ENCODE assay signal across 8 cellular contexts in the genomic region with DNA sequence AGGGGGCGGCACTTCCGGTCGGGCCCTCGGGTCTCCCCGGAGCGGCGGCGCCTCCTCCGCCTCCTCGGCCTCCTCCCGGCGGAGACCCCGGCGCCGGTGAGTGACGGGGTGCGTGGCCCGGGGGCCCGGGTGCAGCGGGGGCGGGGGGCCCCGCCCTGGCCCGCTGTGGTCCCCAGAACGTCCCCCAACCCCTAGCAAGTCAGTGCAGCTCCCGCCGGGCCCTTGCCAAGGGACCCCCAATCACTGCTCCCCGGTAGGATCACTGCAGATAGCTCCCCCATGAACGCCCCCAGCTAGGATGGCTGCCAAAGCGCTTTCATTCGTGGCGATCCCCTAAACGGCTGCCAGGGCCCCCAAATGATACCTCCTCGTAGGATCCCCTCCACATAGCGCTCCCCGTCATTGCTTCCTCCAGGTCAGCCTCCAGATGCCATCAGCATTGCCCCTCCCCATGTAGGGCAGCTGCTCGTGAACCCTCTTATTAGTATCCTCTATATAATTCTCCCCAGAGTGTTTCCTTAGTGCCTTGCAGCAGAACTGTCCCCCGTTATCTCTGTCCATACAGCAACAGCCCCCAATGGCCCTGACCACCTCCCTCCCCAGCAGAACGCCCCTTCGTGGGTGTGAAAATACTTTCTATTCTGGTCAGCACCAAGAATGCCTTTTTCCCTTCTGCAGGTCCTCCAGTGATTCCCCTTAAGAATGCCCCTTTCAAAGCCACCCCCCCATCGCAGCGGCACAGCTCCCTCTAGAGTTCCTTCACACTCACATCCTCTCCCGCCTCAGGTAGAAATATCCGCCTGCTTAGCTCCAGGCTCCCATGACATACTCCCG. TPM values are rescaled to one million over a fixed set of nuclear protein-coding genes. Genes with fewer than 3 reads are reported as not detected.
DNase-seq lines count a peak whose midpoint lies in the region; ATAC-seq and TF ChIP-seq lines count a peak whose summit lies in the region.

ZNF865 (plus strand) TSS at position 11 of the 834 bp plus-strand sequence. CDS start 7,972 bp downstream, outside the sequence.

- no peaks in the 10 kb centered on the region for H3K27me3 ChIP-seq in Caco-2 (replicated peaks; ENCODE audit: control insufficient read depth, insufficient read depth, low read length)
- no peaks in the 10 kb centered on the region for H3K27me3 ChIP-seq in MM.1S (replicated peaks; ENCODE audit: insufficient read depth, low read length)
- H3K27me3 ChIP-seq in osteoblast (ENCODE audit: insufficient read depth, low read length), result no peaks in the 10 kb centered on the region
- H3K27me3 ChIP-seq in thyroid gland, result no peaks in the 10 kb centered on the region

- BruUV-seq in Caco-2 (replicated peaks; lab: Mats Ljungman, UMichigan), result no TSS peak

- TF ChIP-seq CTCF in Caco-2 (IDR thresholded peaks at IDR 0.05; ENCODE audit: insufficient read depth in 1 of 2, low read depth in 1 of 2, low read length in 1 of 2, severe bottlenecking in 1 of 2, unreplicated experiment in 1 of 2) (peak; percentile 85 to 93), MM.1S (IDR thresholded peaks at IDR 0.05; ENCODE audit: low read length) (peak; percentile 84), glutamatergic neuron (IDR thresholded peaks at IDR 0.05; ENCODE audit: partially characterized antibody, unreplicated experiment) (peak; percentile 32), osteoblast (IDR thresholded peaks at IDR 0.05; ENCODE audit: extremely low read depth, low read depth, low read length) (peak; percentile 92), thyroid gland (IDR thresholded peaks at IDR 0.05) (peak; percentile 37 to 80 (median 64))

- CTCF ChIA-PET in Caco-2 (lab: Charles Lee), result interaction anchor here (0.5 to 3.0 kb wide), 18 partner anchors 18 to 640 kb away, joined by 3 to 30 read pairs (median 6); partner anchors contain the start of genes ISOC2, UBE2S and ZNF784

- TF ChIP-seq POLR2A in thyroid gland (IDR thresholded peaks at IDR 0.05), result no peak

- H3K79me2 ChIP-seq in MM.1S (ENCODE audit: low read length) (peaks cover 36% of the 10 kb centered on the region), osteoblast (ENCODE audit: insufficient read depth, low read length) (peaks cover 52% of the 10 kb centered on the region)

- POLR2A ChIA-PET in Caco-2 (lab: Charles Lee), result interaction anchor here (0.5 to 2.8 kb wide), 12 partner anchors 19 to 267 kb away, joined by 3 to 22 read pairs (median 4); partner anchors contain the start of genes ZNF628 and ZNF784

- H3K4me2 ChIP-seq in MM.1S (ENCODE audit: low read depth, low read length), result peak within 1 kb of the TSS; percentile 86
- peak within 1 kb of the TSS; percentile 100 for H3K4me2 ChIP-seq in osteoblast (ENCODE audit: insufficient read depth, low read length)

- H3F3A ChIP-seq in MM.1S (ENCODE audit: insufficient read depth, low read length), result peaks cover 24% of the 10 kb centered on the region

- H3K4me1 Mint-ChIP-seq in Caco-2 (ENCODE audit: low read depth, unreplicated experiment) (peaks cover 12% of the 10 kb centered on the region), glutamatergic neuron (ENCODE audit: low read depth, unreplicated experiment) (peaks cover 13% of the 10 kb centered on the region)
- H3K4me1 Mint-ChIP-seq in activated naive CD8-positive, alpha-beta T cell (ENCODE audit: low read depth), result peaks cover 59% of the 10 kb centered on the region

- H3K36me3 Mint-ChIP-seq in Caco-2 (ENCODE audit: insufficient read depth, unreplicated experiment) (peaks cover 37% of the 10 kb centered on the region), glutamatergic neuron (ENCODE audit: unreplicated experiment) (peaks cover 4% of the 10 kb centered on the region)
- H3K36me3 Mint-ChIP-seq in activated naive CD8-positive, alpha-beta T cell, result peaks cover 2% of the 10 kb centered on the region

- H3K4me3 ChIP-seq in Caco-2 (ENCODE audit: low read depth, low read length) (peak within 1 kb of the TSS; percentile 87), MM.1S (ENCODE audit: low read length) (peak within 1 kb of the TSS; percentile 67), SK-N-MC (peak within 1 kb of the TSS; percentile 98), osteoblast (ENCODE audit: insufficient read depth, low read length) (peak within 1 kb of the TSS; percentile 97), thyroid gland (replicated peaks in 1 of 3) (peak within 1 kb of the TSS; percentile 66 to 95 (median 83))

- H3K36me3 ChIP-seq in Caco-2 (ENCODE audit: control insufficient read depth, insufficient read depth, low read length) (no peaks in the 10 kb centered on the region), MM.1S (replicated peaks; ENCODE audit: insufficient read depth, low read length) (no peaks in the 10 kb centered on the region), SK-N-MC (ENCODE audit: insufficient read depth, low read length) (peaks cover 4% of the 10 kb centered on the region; the same call in 1 of the 2 replicates), osteoblast (ENCODE audit: insufficient read depth, low read length) (peaks cover 11% of the 10 kb centered on the region), thyroid gland (no peaks in the 10 kb centered on the region)

- H4K20me1 ChIP-seq in MM.1S (ENCODE audit: insufficient read depth, low read length) (no peaks in the 10 kb centered on the region), osteoblast (ENCODE audit: insufficient read depth, low read length) (peaks cover 23% of the 10 kb centered on the region)

- DNase-seq in Caco-2, result peak; percentile 85 to 87
- DNase-seq in MM.1S, result peak; percentile 71
- DNase-seq in SK-N-MC (ENCODE audit: low read depth, low spot score), result peak; percentile 59
- DNase-seq in glutamatergic neuron, result peak; percentile 77
- DNase-seq in osteoblast (ENCODE audit: insufficient read length, low spot score, missing footprints), result peak; percentile 98
- DNase-seq in thyroid gland, result peak; percentile 79 to 85

- ATAC-seq in GM21619 (IDR thresholded peaks at IDR 0.05; ENCODE audit: unreplicated experiment), result peak; percentile 24

- intact Hi-C loops in Caco-2 (cut with micrococcal nuclease; ENCODE audit: unreplicated experiment) (loop anchor here (1.0 kb wide), 5 partner anchors 18 to 89 kb away; partner anchors contain the start of gene ZNF784), thyroid gland (cut with DNase I) (loop anchor here (5.0 kb wide), 1 partner anchor 89 kb away; no protein-coding TSS in a partner anchor)

- H3K27ac ChIP-seq in MM.1S (ENCODE audit: low read length) (peak within 1 kb of the TSS; percentile 68), SK-N-MC (peak within 1 kb of the TSS; percentile 98), osteoblast (ENCODE audit: low read depth, low read length) (peak within 1 kb of the TSS; percentile 89), thyroid gland (peak within 1 kb of the TSS; percentile 92 to 94 (median 94))

- H3K4me3 Mint-ChIP-seq in Caco-2 (ENCODE audit: unreplicated experiment) (peak within 1 kb of the TSS; percentile 86), glutamatergic neuron (ENCODE audit: unreplicated experiment) (peak within 1 kb of the TSS; percentile 99)
- H3K4me3 Mint-ChIP-seq in activated naive CD8-positive, alpha-beta T cell, result peak within 1 kb of the TSS; percentile 97

- H3K4me1 ChIP-seq in Caco-2, result peaks cover 6% of the 10 kb centered on the region; the same call in 1 of the 2 replicates
- H3K4me1 ChIP-seq in MM.1S (ENCODE audit: low read length), result peaks cover 16% of the 10 kb centered on the region
- peaks cover 16% of the 10 kb centered on the region for H3K4me1 ChIP-seq in osteoblast (ENCODE audit: insufficient read depth, low read length)
- peaks cover 16 to 24% of the 10 kb centered on the region in 2 donors for H3K4me1 ChIP-seq in thyroid gland

- H3K9me3 ChIP-seq in Caco-2, result no peaks in the 10 kb centered on the region
- H3K9me3 ChIP-seq in MM.1S (replicated peaks; ENCODE audit: insufficient read depth, low read length), result no peaks in the 10 kb centered on the region
- no peaks in the 10 kb centered on the region for H3K9me3 ChIP-seq in SK-N-MC (ENCODE audit: low read depth, low read length)
- H3K9me3 ChIP-seq in osteoblast (ENCODE audit: low read depth, low read length), result peaks cover 6% of the 10 kb centered on the region
- H3K9me3 ChIP-seq in thyroid gland, result no peaks in the 10 kb centered on the region

- no peaks in the 10 kb centered on the region for H3K9me3 Mint-ChIP-seq in Caco-2 (ENCODE audit: unreplicated experiment)
- no peaks in the 10 kb centered on the region for H3K9me3 Mint-ChIP-seq in activated naive CD8-positive, alpha-beta T cell (ENCODE audit: low read depth)
- H3K9me3 Mint-ChIP-seq in glutamatergic neuron (ENCODE audit: unreplicated experiment), result peaks cover 11% of the 10 kb centered on the region

- peak within 1 kb of the TSS; percentile 74 for H3K9ac ChIP-seq in MM.1S (ENCODE audit: low read length)
- peak within 1 kb of the TSS; percentile 96 for H3K9ac ChIP-seq in SK-N-MC (ENCODE audit: insufficient read length)

- WGBS in thyroid gland, 2 donors, result 1 to 2% methylated on average over 18 to 24 of the region's 44 CpGs

- H3K27me3 Mint-ChIP-seq in Caco-2 (ENCODE audit: insufficient read depth, unreplicated experiment) (no peaks in the 10 kb centered on the region), glutamatergic neuron (ENCODE audit: unreplicated experiment) (peaks cover 15% of the 10 kb centered on the region)
- H3K27me3 Mint-ChIP-seq in activated naive CD8-positive, alpha-beta T cell, result no peaks in the 10 kb centered on the region

- no peaks in the 10 kb centered on the region for H3K9me2 ChIP-seq in MM.1S (replicated peaks; ENCODE audit: insufficient read depth, low read length)

- H2AFZ ChIP-seq in MM.1S (ENCODE audit: low read length), result peak within 1 kb of the TSS; percentile 78
- peak within 1 kb of the TSS; percentile 85 for H2AFZ ChIP-seq in osteoblast (ENCODE audit: low read length)

- H3K27ac Mint-ChIP-seq in Caco-2 (ENCODE audit: unreplicated experiment), result peak within 1 kb of the TSS; percentile 88
- peak within 1 kb of the TSS; percentile 97 for H3K27ac Mint-ChIP-seq in activated naive CD8-positive, alpha-beta T cell
- H3K27ac Mint-ChIP-seq in glutamatergic neuron (ENCODE audit: unreplicated experiment), result peak within 1 kb of the TSS; percentile 94

RNA-seq across cellular contexts. Expression of gene ZNF865, which starts in this region (rescaled TPM):
- total RNA-seq in Caco-2 (2022) (13.2 and 14.5 TPM in 2 replicates), glutamatergic neuron (ENCODE audit: unreplicated experiment) (14.6 TPM), osteoblast (1.4 and 1.5 TPM in 2 replicates), thyroid gland (10 to 100 TPM in 2 of 4 donors, 1 to 10 TPM in 2; 5.5 to 12.6 (median 9.1) TPM)

Comparison
In these comparisons a context has a peak if more than half of its experiments do, and no peak if none do; other contexts are left out.
1. Peak in every context shown above with its lines: DNase-seq, ATAC-seq, H3K4me3 ChIP-seq and H3K27ac ChIP-seq.
2. CTCF ChIP-seq: peak in every context shown above with its lines; median percentile 92 in osteoblast; 89 in Caco-2; 84 in MM.1S; 64 in thyroid gland; 32 in glutamatergic neuron.